In the genomic region with DNA sequence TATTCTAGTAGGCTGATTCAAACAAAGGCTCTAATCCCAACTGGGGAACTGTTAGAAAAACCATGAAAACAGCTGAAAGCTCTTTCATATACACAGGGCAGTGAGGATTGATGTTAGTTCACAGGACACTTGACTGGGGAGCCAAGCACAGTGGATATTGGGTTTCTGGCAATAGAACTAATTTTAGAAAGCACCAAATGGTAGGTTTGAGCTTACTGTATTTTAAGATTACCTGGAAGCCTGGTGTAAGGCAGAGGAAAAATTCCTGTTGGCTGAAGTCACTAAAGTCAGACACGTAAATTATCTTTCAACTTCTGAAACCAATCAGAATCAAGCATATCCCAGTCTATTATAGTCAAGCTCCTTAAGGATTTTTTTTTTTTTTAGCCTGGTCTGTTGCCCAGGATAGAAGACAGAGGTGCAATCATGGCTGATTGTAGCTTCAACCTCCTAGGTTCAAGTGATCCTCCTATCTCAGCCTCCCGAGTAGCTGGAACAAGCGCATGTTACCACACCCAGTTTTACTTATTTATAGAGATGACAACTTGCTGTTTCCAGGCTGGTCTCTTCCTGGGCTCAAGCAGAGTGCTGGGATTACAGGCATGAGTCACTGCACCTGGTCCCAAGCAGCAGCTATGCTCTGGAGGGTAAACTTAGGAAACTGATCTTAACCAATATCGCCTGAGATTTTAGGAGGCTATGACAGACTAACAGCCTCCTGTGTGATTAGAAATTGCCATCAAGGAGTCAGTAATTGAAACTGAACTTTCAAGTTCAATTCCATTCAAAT, we compare ENCODE assay signal across 8 cellular contexts. TPM values are rescaled to one million over a fixed set of nuclear protein-coding genes. Genes with fewer than 3 reads are reported as not detected.
DNase-seq lines count a peak whose midpoint lies in the region; ATAC-seq and TF ChIP-seq lines count a peak whose summit lies in the region.

No MANE protein-coding gene starts in this region.

- no peak for TF ChIP-seq CTCF in fibroblast of the aortic adventitia (IDR thresholded peaks at IDR 0.05; ENCODE audit: insufficient read depth, low read length)
- no peak for TF ChIP-seq CTCF in stomach (IDR thresholded peaks at IDR 0.05)

- no peaks in the 10 kb centered on the region for H3K9me3 ChIP-seq in stomach

- H3K27ac ChIP-seq in stomach, result peak overlapping the region in 3 of 5 donors; percentile 18 to 96 (median 34)

- H3K36me3 Mint-ChIP-seq in activated CD4-positive, alpha-beta T cell treated with anti-CD3 and anti-CD28 coated beads for 36 hours (ENCODE audit: low read depth), result peaks cover 66% of the 10 kb centered on the region
- H3K36me3 Mint-ChIP-seq in T-cell, result peaks cover 58% of the 10 kb centered on the region

- TF ChIP-seq POLR2A in stomach (IDR thresholded peaks at IDR 0.05), result no peak

- DNase-seq in activated CD4-positive, alpha-beta T cell treated with anti-CD3 and anti-CD28 coated beads for 36 hours, result no peak
- no peak for DNase-seq in activated CD4-positive, alpha-beta T cell treated with anti-CD3 and anti-CD28 coated beads for 1 hour
- no peak for DNase-seq in T-cell
- DNase-seq in fibroblast of the aortic adventitia (ENCODE audit: low read depth), result peak; percentile 51
- DNase-seq in stomach, result no peak
- no peak for DNase-seq in SKM-1 (lab: John Stamatoyannopoulos, UW; ENCODE audit: unreplicated experiment)
- no peak for DNase-seq in activated gamma-delta T cell (lab: John Stamatoyannopoulos, UW)

- peak overlapping the region; percentile 93 for H3K27ac Mint-ChIP-seq in activated CD4-positive, alpha-beta T cell treated with anti-CD3 and anti-CD28 coated beads for 36 hours
- H3K27ac Mint-ChIP-seq in T-cell, result peak overlapping the region; percentile 60 to 98

- POLR2A ChIA-PET in activated CD4-positive, alpha-beta T cell treated with anti-CD3 and anti-CD28 coated beads for 36 hours (lab: Charles Lee), result interaction anchor here (0.6 to 5.4 kb wide), 5 partner anchors 11 to 81 kb away, joined by 3 to 265 read pairs (median 6); partner anchors contain the start of genes SNX14 and SYNCRIP
- POLR2A ChIA-PET in T-cell (lab: Charles Lee), result interaction anchor here (0.5 to 5.8 kb wide), 7 partner anchors 14 to 1486 kb away, joined by 3 to 441 read pairs (median 5); partner anchors contain the start of gene SYNCRIP (in 2 of the 2)

- peak overlapping the region; percentile 90 for H3K4me3 Mint-ChIP-seq in activated CD4-positive, alpha-beta T cell treated with anti-CD3 and anti-CD28 coated beads for 36 hours
- peak overlapping the region; percentile 99 to 100 (median 100) for H3K4me3 Mint-ChIP-seq in T-cell

- no peaks in the 10 kb centered on the region for H3K9me3 Mint-ChIP-seq in activated CD4-positive, alpha-beta T cell treated with anti-CD3 and anti-CD28 coated beads for 36 hours (ENCODE audit: low read depth)
- no peaks in the 10 kb centered on the region for H3K9me3 Mint-ChIP-seq in T-cell

- H3K36me3 ChIP-seq in stomach, result peaks cover 0 to 12% (median 5%) of the 10 kb centered on the region in 4 donors

- H3K27me3 ChIP-seq in stomach, result no peaks in the 10 kb centered on the region

- CTCF ChIA-PET in activated CD4-positive, alpha-beta T cell treated with anti-CD3 and anti-CD28 coated beads for 36 hours (lab: Charles Lee), result interaction anchor here (0.8 to 1.4 kb wide), 3 partner anchors 31 to 37 kb away, joined by 3 to 4 read pairs (median 3); no protein-coding TSS in a partner anchor
- CTCF ChIA-PET in T-cell (lab: Charles Lee), result interaction anchor here (0.6 to 4.2 kb wide), 3 partner anchors 8 to 35 kb away, joined by 3 to 65 read pairs (median 3); partner anchors contain the start of gene SYNCRIP (in 1 of the 2)

- peaks cover 18 to 64% (median 40%) of the 10 kb centered on the region in 4 donors for H3K4me1 ChIP-seq in stomach

- intact Hi-C loops in activated CD4-positive, alpha-beta T cell treated with anti-CD3 and anti-CD28 coated beads for 36 hours (cut with DNase I, micrococcal nuclease), result loop anchor here (10.0 kb wide), 2 partner anchors 50 to 1820 kb away; partner anchors contain the start of genes CYB5R4 (in 1 of the 2) and RIPPLY2 (in 1 of the 2)
- intact Hi-C loops in stomach (cut with DNase I; ENCODE audit: low total_unique reads), result no loop called here

- ATAC-seq in activated CD4-positive, alpha-beta T cell treated with anti-CD3 and anti-CD28 coated beads for 36 hours, result no peak
- ATAC-seq in T-cell (replicated peaks in 1 of 4) (no peak), HG03135 (IDR thresholded peaks at IDR 0.05; ENCODE audit: unreplicated experiment) (no peak)

- H3K27me3 Mint-ChIP-seq in activated CD4-positive, alpha-beta T cell treated with anti-CD3 and anti-CD28 coated beads for 36 hours, result no peaks in the 10 kb centered on the region
- H3K27me3 Mint-ChIP-seq in T-cell, result no peaks in the 10 kb centered on the region

- 59 to 80% (median 66%) methylated on average over 4 of the region's 4 CpGs for WGBS in stomach, 5 donors

- peaks cover 56% of the 10 kb centered on the region for H3K4me1 Mint-ChIP-seq in activated CD4-positive, alpha-beta T cell treated with anti-CD3 and anti-CD28 coated beads for 36 hours
- H3K4me1 Mint-ChIP-seq in T-cell, result peaks cover 68 to 71% (median 71%) of the 10 kb centered on the region in 3 donors

- TF ChIP-seq EP300 in stomach (IDR thresholded peaks at IDR 0.05), result no peak

- H3K4me3 ChIP-seq in fibroblast of the aortic adventitia (ENCODE audit: low read depth, low read length) (peak overlapping the region; percentile 68), stomach (peak overlapping the region; percentile 69 to 85 (median 76))

RNA-seq across cellular contexts. Expression of gene SYNCRIP, which starts 32.5 kb away (rescaled TPM):
- 100 to 1,000 TPM; 156 to 191 TPM for total RNA-seq in activated CD4-positive, alpha-beta T cell treated with anti-CD3 and anti-CD28 coated beads for 36 hours
- total RNA-seq in T-cell, result 10 to 100 TPM; 73.5 to 85.1 (median 80.5) TPM
- 90.5 and 95.1 TPM in 2 replicates for total RNA-seq in fibroblast of the aortic adventitia (ENCODE audit: low replicate concordance)
- total RNA-seq in stomach, result 100 to 1,000 TPM in 2 of 5 donors, 10 to 100 TPM in 3; 26.4 to 180 (median 69.6) TPM
- polyA plus RNA-seq in stomach, result 10 to 100 TPM; 26.0 to 35.9 (median 30.8) TPM
